Comparison of ENCODE assay signal across 9 cellular contexts in the genomic region with DNA sequence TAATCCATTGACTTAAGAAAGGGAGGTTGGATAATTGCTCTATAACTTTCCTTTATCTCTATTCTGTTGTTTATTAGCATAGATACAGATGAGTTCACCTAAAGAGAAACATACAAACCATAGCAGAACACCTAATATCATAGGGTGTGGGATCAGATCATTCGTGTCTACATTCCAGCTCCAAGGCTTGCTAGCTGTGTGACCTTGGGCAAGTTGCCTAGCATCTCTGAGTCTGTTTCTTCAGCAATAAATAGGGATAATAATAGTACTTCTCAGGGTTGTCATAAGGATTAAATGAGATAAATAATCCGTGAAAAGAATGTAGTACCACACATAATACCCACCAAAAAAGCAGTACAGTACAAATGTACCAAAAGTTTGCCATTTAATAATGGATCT.
DNase-seq lines count a peak whose midpoint lies in the region; ATAC-seq, FAIRE-seq and TF ChIP-seq lines count a peak whose summit lies in the region.
"Had no signal": no experiment of that assay in that cellular context is flagged by ENCODE, and none has a peak within 500 bp of the region (broad histone marks: within the 10 kb centered on the region; RNA-seq: fewer than 3 reads in every experiment).

No MANE protein-coding gene starts in this region.

- no peak overlapping the region for H2AK9ac ChIP-seq in IMR-90 (replicated peaks; ENCODE audit: low read depth, low read length, poor library complexity)

- in situ Hi-C loops in IMR-90 (cut with MboI; ENCODE audit: low sequenced_read_pairs), result no loop called here

- H3K9ac ChIP-seq in IMR-90 (ENCODE audit: low read depth, low read length), result no peak overlapping the region

- dilution Hi-C loops in IMR-90 (cut with HindIII; ENCODE audit: low sequenced_read_pairs, unreplicated experiment), result no loop called here

- no CpG with 5 or more reads among the region's 2 CpGs for WGBS in IMR-90 (ENCODE audit: extremely low coverage in 2 of 2, insufficient read length in 1 of 2), 2 experiments
- WGBS in small intestine, 3 donors, result 24 to 60% (median 41%) methylated on average over 2 of the region's 2 CpGs

- H3K18ac ChIP-seq in IMR-90 (ENCODE audit: low read depth, low read length), result peak overlapping the region; percentile 77; the same call in 1 of the 2 replicates

- no peak for FAIRE-seq in small intestine (lab: Jason Lieb, UNC)

- peak overlapping the region; percentile 97 for H2AK5ac ChIP-seq in IMR-90 (ENCODE audit: low read depth, low read length)

- H3K4me3 ChIP-seq in IMR-90 (ENCODE audit: insufficient read depth, low read depth, low read length) (no peak overlapping the region), small intestine (ENCODE audit: low read depth in 1 of 2, low read length in 2 of 2) (no peak overlapping the region), BE2C (ENCODE audit: low read depth, low read length) (no peak overlapping the region)

- peak overlapping the region; percentile 70 for H4K5ac ChIP-seq in IMR-90 (ENCODE audit: low read depth, low read length)

- H3K4me1 Mint-ChIP-seq in activated naive CD8-positive, alpha-beta T cell treated with anti-CD3 and anti-CD28 coated beads, Interleukin-2, amount 10 ng/mL, durations not matched to agents 7 days and 5 days, result peaks cover 83% of the 10 kb centered on the region

- no peaks in the 10 kb centered on the region for H3K9me3 ChIP-seq in IMR-90 (ENCODE audit: control insufficient read depth, insufficient read depth, low read length)
- H3K9me3 ChIP-seq in small intestine (ENCODE audit: control insufficient read depth, low read depth), result no peaks in the 10 kb centered on the region
- no peaks in the 10 kb centered on the region for H3K9me3 ChIP-seq in BE2C

- no peak for TF ChIP-seq POLR2A in IMR-90 (IDR thresholded peaks at IDR 0.05; ENCODE audit: low read depth, low read length)

- TF ChIP-seq RAD21 in IMR-90 (IDR thresholded peaks at IDR 0.05; ENCODE audit: low read length), result no peak

- H3K36me3 ChIP-seq in IMR-90 (ENCODE audit: control insufficient read depth, insufficient read depth, low read length), result no peaks in the 10 kb centered on the region
- H3K36me3 ChIP-seq in small intestine (ENCODE audit: control insufficient read depth in 2 of 2, insufficient read depth in 2 of 2, low read length in 2 of 2), result no peaks in the 10 kb centered on the region
- H3K36me3 ChIP-seq in BE2C, result no peaks in the 10 kb centered on the region

- H2BK5ac ChIP-seq in IMR-90 (ENCODE audit: low read depth, low read length, poor library complexity, severe bottlenecking), result peak overlapping the region; percentile 86

- ATAC-seq in IMR-90 (ENCODE audit: low read depth) (no peak), HG03159 (IDR thresholded peaks at IDR 0.05; ENCODE audit: unreplicated experiment) (no peak)
- no peak for ATAC-seq in activated naive CD8-positive, alpha-beta T cell treated with anti-CD3 and anti-CD28 coated beads, Interleukin-2, amount 10 ng/mL, durations not matched to agents 7 days and 5 days (ENCODE audit: low read depth)

- TF ChIP-seq CTCF in IMR-90 (conservative IDR thresholded peaks at IDR 0.05; ENCODE audit: low read depth, low read length) (no peak), BE2C (IDR thresholded peaks at IDR 0.05; ENCODE audit: low read depth, low read length) (no peak)

- no peaks in the 10 kb centered on the region for H4K20me1 ChIP-seq in IMR-90 (ENCODE audit: insufficient read depth, low read length)

- H3K36me3 Mint-ChIP-seq in activated naive CD8-positive, alpha-beta T cell treated with anti-CD3 and anti-CD28 coated beads, Interleukin-2, amount 10 ng/mL, durations not matched to agents 7 days and 5 days, result no peaks in the 10 kb centered on the region

- H4K8ac ChIP-seq in IMR-90 (ENCODE audit: low read depth in 2 of 2, low read length in 2 of 2), result peak overlapping the region in 1 of 2 experiments; percentile 87; a peak in 2 of 4 replicates

- peak overlapping the region; percentile 88 for H2BK20ac ChIP-seq in IMR-90 (ENCODE audit: low read depth, low read length)

- H3K4me1 ChIP-seq in IMR-90 (ENCODE audit: control insufficient read depth, insufficient read depth, low read length), result peaks cover 26% of the 10 kb centered on the region
- H3K4me1 ChIP-seq in small intestine (ENCODE audit: control insufficient read depth in 2 of 2, insufficient read depth in 1 of 2, low read depth in 1 of 2, low read length in 1 of 2), result peaks cover 7 to 22% of the 10 kb centered on the region in 2 donors
- no peaks in the 10 kb centered on the region; the same call in 1 of the 2 replicates for H3K4me1 ChIP-seq in BE2C

- DNase-seq in IMR-90 (no peak), iris pigment epithelial cell (ENCODE audit: low read depth) (peak; percentile 81), small intestine (peak; percentile 67), BE2C (no peak)
- no peak for DNase-seq in activated naive CD8-positive, alpha-beta T cell treated with anti-CD3 and anti-CD28 coated beads, Interleukin-2, amount 10 ng/mL, durations not matched to agents 7 days and 5 days
- no peak for DNase-seq in effector CD8-positive, alpha-beta T cell (lab: John Stamatoyannopoulos, UW)
- no peak for DNase-seq in stimulated activated CD4-positive, alpha-beta T cell treated with anti-CD3 and anti-CD28 coated beads, Interleukin-4, amount 100 ng/mL, for 4 hours
- DNase-seq: SHP77 had no signal

- peak overlapping the region; percentile 79 for H2AFZ ChIP-seq in IMR-90 (replicated peaks; ENCODE audit: low read length, poor library complexity)

- peak overlapping the region; percentile 90 for H3K4ac ChIP-seq in IMR-90 (ENCODE audit: low read depth, low read length)

- H3K27ac ChIP-seq in IMR-90 (ENCODE audit: insufficient read depth, low read length) (peak overlapping the region; percentile 74), small intestine (ENCODE audit: low read depth in 1 of 2, low read length in 1 of 2) (peak overlapping the region; percentile 75 to 97)

- POLR2A ChIA-PET in IMR-90 (lab: Charles Lee; ENCODE audit: unreplicated experiment), result no interaction called here
- POLR2A ChIA-PET in activated naive CD8-positive, alpha-beta T cell treated with anti-CD3 and anti-CD28 coated beads, Interleukin-2, amount 10 ng/mL, durations not matched to agents 7 days and 5 days (lab: Charles Lee), result interaction anchor here (1.4 to 3.3 kb wide), 4 partner anchors 9 to 130 kb away, joined by 5 to 25 read pairs (median 12); a partner anchor contains a TSS

- no TSS peak for BruUV-seq in IMR-90 (replicated peaks; lab: Mats Ljungman, UMichigan)

- H3K27ac Mint-ChIP-seq in activated naive CD8-positive, alpha-beta T cell treated with anti-CD3 and anti-CD28 coated beads, Interleukin-2, amount 10 ng/mL, durations not matched to agents 7 days and 5 days, result peak overlapping the region; percentile 91

- intact Hi-C loops in IMR-90 (cut with micrococcal nuclease), result no loop called here

- H3K23ac ChIP-seq in IMR-90 (ENCODE audit: low read depth, low read length), result peak overlapping the region; percentile 57; the same call in 1 of the 2 replicates

- H4K91ac ChIP-seq in IMR-90 (ENCODE audit: insufficient read depth, low read depth, low read length), result 0 out of 2 replicates have a peak overlapping the region, but pooled peaks have one; percentile 42

- H3K27me3 ChIP-seq in IMR-90 (ENCODE audit: control insufficient read depth, insufficient read depth, low read length) (no peaks in the 10 kb centered on the region), small intestine (ENCODE audit: control insufficient read depth in 2 of 2, insufficient read depth in 2 of 2, low read length in 2 of 2) (no peaks in the 10 kb centered on the region), BE2C (no peaks in the 10 kb centered on the region)

- peaks cover 0 to 6% of the 10 kb centered on the region in 2 experiments; a peak in 1 of 4 replicates for H3K79me1 ChIP-seq in IMR-90 (ENCODE audit: low read depth in 1 of 2, low read length in 2 of 2)

- H3K4me2 ChIP-seq in IMR-90 (ENCODE audit: low read depth, low read length), result peak overlapping the region; percentile 33; the same call in 1 of the 2 replicates

- H2BK120ac ChIP-seq in IMR-90 (ENCODE audit: low read depth, low read length), result peak overlapping the region; percentile 83

- H3K14ac ChIP-seq in IMR-90 (replicated peaks; ENCODE audit: low read depth, low read length), result peak overlapping the region; percentile 75

- CTCF ChIA-PET in IMR-90 (lab: Yijun Ruan, JAX), result no interaction called here

- peak overlapping the region; percentile 44; the same call in 1 of the 2 replicates for H3K56ac ChIP-seq in IMR-90 (ENCODE audit: extremely low read depth, insufficient read depth, low read length)

- no peaks in the 10 kb centered on the region for H3K27me3 Mint-ChIP-seq in activated naive CD8-positive, alpha-beta T cell treated with anti-CD3 and anti-CD28 coated beads, Interleukin-2, amount 10 ng/mL, durations not matched to agents 7 days and 5 days

- H3K9me3 Mint-ChIP-seq in activated naive CD8-positive, alpha-beta T cell treated with anti-CD3 and anti-CD28 coated beads, Interleukin-2, amount 10 ng/mL, durations not matched to agents 7 days and 5 days, result no peaks in the 10 kb centered on the region

- H3K9me1 ChIP-seq in IMR-90 (ENCODE audit: insufficient read depth, low read length), result peaks cover 15% of the 10 kb centered on the region

- H2BK15ac ChIP-seq in IMR-90 (ENCODE audit: low read depth, low read length), result peak overlapping the region; percentile 74

- H3K4me3 Mint-ChIP-seq in activated naive CD8-positive, alpha-beta T cell treated with anti-CD3 and anti-CD28 coated beads, Interleukin-2, amount 10 ng/mL, durations not matched to agents 7 days and 5 days, result peak overlapping the region; percentile 66

TF ChIP-seq in IMR-90, 13 proteins besides CTCF, POLR2A, EP300 and RAD21:
- no peak for TF ChIP-seq MAFK (IDR thresholded peaks at IDR 0.05; ENCODE audit: low read depth, low read length)
TF ChIP-seq in IMR-90: peak in this region for 0.

Comparison
In these comparisons a context has a peak if more than half of its experiments do, and no peak if none do; other contexts are left out.
1. DNase-seq: peak in iris pigment epithelial cell (single experiment) and small intestine (single experiment); none in IMR-90 (single experiment), activated naive CD8-positive, alpha-beta T cell treated with anti-CD3 and anti-CD28 coated beads, Interleukin-2, amount 10 ng/mL, durations not matched to agents 7 days and 5 days (single experiment), effector CD8-positive, alpha-beta T cell (single experiment), stimulated activated CD4-positive, alpha-beta T cell treated with anti-CD3 and anti-CD28 coated beads, Interleukin-4, amount 100 ng/mL, for 4 hours (0 of 2) and BE2C (single experiment).